In genomic region chrX:154630949-154631348, GRCh38 we compare ENCODE assay signal across 5 cellular contexts. TPM values are rescaled to one million over a fixed set of nuclear protein-coding genes. Genes with fewer than 3 reads are reported as not detected.
"Had no signal": no experiment of that assay in that cellular context is flagged by ENCODE, and none has a peak within 500 bp of the region (broad histone marks: within the 10 kb centered on the region; RNA-seq: fewer than 3 reads in every experiment).

No MANE protein-coding gene starts in this region.

RNA-seq across cellular contexts. Expression of gene CTAG1B, which starts 11.9 kb away (rescaled TPM):
- total RNA-seq: HepG2, HT-29, IMR-90, K562 had no signal
- polyA plus RNA-seq: HepG2, IgD-negative memory B cell, IMR-90, K562 had no signal

RNA-seq across cellular contexts. Expression of gene CTAG2, which starts 22.4 kb away (rescaled TPM):
- total RNA-seq: HepG2, HT-29 had no signal
- polyA plus RNA-seq: HepG2, IgD-negative memory B cell had no signal

RNA-seq across cellular contexts. Expression of gene CTAG1A, which starts 46.0 kb away (rescaled TPM):
- total RNA-seq: HepG2, HT-29, IMR-90 had no signal
- polyA plus RNA-seq: HepG2, IgD-negative memory B cell, IMR-90, K562 had no signal
